ENCODE assay signal across 8 cellular contexts in the genomic region with DNA sequence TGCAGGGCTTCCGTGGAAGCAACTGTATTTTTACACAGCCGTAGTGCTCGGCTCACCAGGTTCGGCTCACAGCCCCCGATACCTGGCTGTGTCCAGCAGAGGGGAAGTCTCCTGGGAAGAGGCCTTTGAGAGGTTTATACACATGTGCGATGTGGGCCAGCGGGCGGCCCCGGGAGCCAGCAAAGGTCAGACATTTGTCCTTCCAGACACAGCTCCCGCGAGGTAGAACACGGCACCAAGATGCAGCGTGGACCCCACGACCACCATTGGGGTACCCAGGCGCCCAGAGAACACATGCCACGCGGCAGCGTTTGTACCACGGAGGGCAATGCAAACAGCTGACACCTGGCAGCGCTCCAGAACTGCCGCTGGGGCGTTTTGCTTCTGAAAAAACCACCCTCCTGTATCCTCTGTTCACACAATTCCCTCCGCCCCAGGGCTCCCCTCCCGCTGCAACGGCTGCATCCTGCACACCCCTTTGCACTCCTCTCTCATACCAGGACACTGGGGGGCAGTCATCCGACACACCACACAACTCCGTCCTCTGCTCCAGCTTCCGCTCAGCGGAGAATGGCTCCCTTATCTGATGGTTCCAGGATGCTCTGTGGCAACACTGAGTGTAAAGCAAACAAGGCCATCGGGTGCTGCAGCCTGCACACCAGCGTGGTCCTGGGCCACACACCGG.
DNase-seq lines count a peak whose midpoint lies in the region; ATAC-seq, FAIRE-seq and TF ChIP-seq lines count a peak whose summit lies in the region.

No MANE protein-coding gene starts in this region.

- 41% methylated on average over 26 of the region's 32 CpGs for WGBS in A549 (ENCODE audit: missing lambda C conversion rate)

- H3K4me3 ChIP-seq in A549 = no peak overlapping the region

- CTCF ChIA-PET in A549 (lab: Yijun Ruan, JAX) = interaction anchor here (0.6 to 2.7 kb wide), 45 partner anchors 8 to 707 kb away, joined by 3 to 41 read pairs (median 4); partner anchors contain the start of gene AUH

- H3K4me2 ChIP-seq in A549 = peak overlapping the region; percentile 68

- TF ChIP-seq CTCF in A549 (IDR thresholded peaks at IDR 0.05) (peak; percentile 75), GM20000 (IDR thresholded peaks at IDR 0.05; ENCODE audit: extremely low read depth, missing control alignments) (peak; percentile 6)

- POLR2A ChIA-PET in A549 (lab: Yijun Ruan, JAX) = interaction anchor here (0.6 to 1.9 kb wide), 8 partner anchors 25 to 396 kb away, joined by 3 to 19 read pairs (median 4); partner anchors contain the start of gene NFIL3

- peaks cover 21% of the 10 kb centered on the region for H3K4me1 ChIP-seq in A549

- peak; percentile 67 for FAIRE-seq in A549 (lab: Jason Lieb, UNC)

- H3K9me3 ChIP-seq in A549 = no peaks in the 10 kb centered on the region

- H3K27ac ChIP-seq in A549 = peak overlapping the region; percentile 66 to 89

- peak; percentile 96 to 98 for ATAC-seq in A549
- ATAC-seq in activated CD4-positive, CD25-positive, alpha-beta regulatory T cell treated with anti-CD3 and anti-CD28 coated beads, Interleukin-2, amount 50 U/mL, for 24 hours = peak; percentile 56 to 72
- no peak for ATAC-seq in GM19351 (IDR thresholded peaks at IDR 0.05; ENCODE audit: unreplicated experiment)

- DNase-seq in A549 (ENCODE audit: low read depth in 1 of 2, low spot score in 1 of 2) (peak; percentile 77 to 91), GM20000 (ENCODE audit: low spot score) (peak; percentile 40), NCI-H2171 treated with DMSO at 0.1 percent for 48 hours (lab: John Stamatoyannopoulos, UW) (peak; percentile 84), cerebellum (ENCODE audit: low spot score) (peak; percentile 79), left kidney (ENCODE audit: low read depth, low spot score) (peak; percentile 91)
- DNase-seq in stimulated activated CD4-positive, alpha-beta T cell treated with anti-CD3 and anti-CD28 coated beads, Interleukin-1b, Interleukin-23, amount 100 ng/mL, for 24 hours (ENCODE audit: low read depth in 4 of 4, low spot score in 1 of 4) = peak; percentile 26 to 71 (median 42)

- TF ChIP-seq EP300 in A549 (IDR thresholded peaks at IDR 0.05) = no peak

- peak; percentile 91 to 96 for TF ChIP-seq RAD21 in A549 (conservative IDR thresholded peaks at IDR 0.05 in 1 of 2, IDR thresholded peaks at IDR 0.05 in 1 of 2)

- no peak for TF ChIP-seq POLR2A in A549 (IDR thresholded peaks at IDR 0.05; ENCODE audit: low read length)

TF ChIP-seq in A549, 52 proteins besides CTCF, POLR2A, EP300 and RAD21 (continues in another document):
- TF ChIP-seq HOXB13 (CRISPR knock-in tag; IDR thresholded peaks at IDR 0.05; ENCODE audit: low read depth) (no peak), MAFK (IDR thresholded peaks at IDR 0.05; ENCODE audit: partially characterized antibody) (no peak), FOSB (CRISPR knock-in tag; IDR thresholded peaks at IDR 0.05) (no peak), REST (IDR thresholded peaks at IDR 0.05) (no peak), ESRRA (IDR thresholded peaks at IDR 0.05; ENCODE audit: borderline replicate concordance, low read length) (no peak), CEBPB (IDR thresholded peaks at IDR 0.05) (peak in 1 of 2 experiments; percentile 83; a peak in 2 of 4 replicates), MYC (IDR thresholded peaks at IDR 0.05; ENCODE audit: borderline replicate concordance, low read length) (no peak), TP53 (CRISPR knock-in tag; IDR thresholded peaks at IDR 0.05) (no peak), SREBF2 (IDR thresholded peaks at IDR 0.05) (no peak), HOXA7 (CRISPR knock-in tag; IDR thresholded peaks at IDR 0.05) (no peak), NPAS2 (CRISPR knock-in tag; IDR thresholded peaks at IDR 0.05; ENCODE audit: borderline replicate concordance) (no peak), FOSL2 (IDR thresholded peaks at IDR 0.05) (no peak), FOSL2 (CRISPR knock-in tag; IDR thresholded peaks at IDR 0.05) (peak; percentile 29), ZFP36 (IDR thresholded peaks at IDR 0.05; ENCODE audit: borderline replicate concordance, partially characterized antibody) (no peak), EHMT2 (IDR thresholded peaks at IDR 0.05; ENCODE audit: low read depth) (no peak), HES2 (IDR thresholded peaks at IDR 0.05) (no peak), NFE2L2 (conservative IDR thresholded peaks at IDR 0.05; ENCODE audit: low read length) (no peak), RCOR1 (IDR thresholded peaks at IDR 0.05; ENCODE audit: low read depth, low read length) (no peak), CHD4 (IDR thresholded peaks at IDR 0.05; ENCODE audit: borderline replicate concordance) (no peak), JUN (IDR thresholded peaks at IDR 0.05) (0 out of 5 replicates have a peak, but pooled peaks of 1 of the 2 experiments have one; percentile 33), RARB (CRISPR knock-in tag; IDR thresholded peaks at IDR 0.05) (no peak), POLR2AphosphoS2 (conservative IDR thresholded peaks at IDR 0.05; ENCODE audit: low read length) (no peak), KDM1A (IDR thresholded peaks at IDR 0.05; ENCODE audit: low read depth) (no peak), HDAC2 (IDR thresholded peaks at IDR 0.05) (no peak), ATOH8 (CRISPR knock-in tag; IDR thresholded peaks at IDR 0.05; ENCODE audit: low read depth) (no peak), BCL3 (IDR thresholded peaks at IDR 0.05) (0 out of 3 replicates have a peak, but pooled peaks have one; percentile 34)
- TF ChIP-seq, protein P1, sequence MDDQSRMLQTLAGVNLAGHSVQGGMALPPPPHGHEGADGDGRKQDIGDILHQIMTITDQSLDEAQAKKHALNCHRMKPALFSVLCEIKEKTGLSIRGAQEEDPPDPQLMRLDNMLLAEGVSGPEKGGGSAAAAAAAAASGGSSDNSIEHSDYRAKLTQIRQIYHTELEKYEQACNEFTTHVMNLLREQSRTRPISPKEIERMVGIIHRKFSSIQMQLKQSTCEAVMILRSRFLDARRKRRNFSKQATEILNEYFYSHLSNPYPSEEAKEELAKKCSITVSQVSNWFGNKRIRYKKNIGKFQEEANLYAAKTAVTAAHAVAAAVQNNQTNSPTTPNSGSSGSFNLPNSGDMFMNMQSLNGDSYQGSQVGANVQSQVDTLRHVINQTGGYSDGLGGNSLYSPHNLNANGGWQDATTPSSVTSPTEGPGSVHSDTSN (IDR thresholded peaks at IDR 0.05) = no peak
- TF ChIP-seq, protein P2, sequence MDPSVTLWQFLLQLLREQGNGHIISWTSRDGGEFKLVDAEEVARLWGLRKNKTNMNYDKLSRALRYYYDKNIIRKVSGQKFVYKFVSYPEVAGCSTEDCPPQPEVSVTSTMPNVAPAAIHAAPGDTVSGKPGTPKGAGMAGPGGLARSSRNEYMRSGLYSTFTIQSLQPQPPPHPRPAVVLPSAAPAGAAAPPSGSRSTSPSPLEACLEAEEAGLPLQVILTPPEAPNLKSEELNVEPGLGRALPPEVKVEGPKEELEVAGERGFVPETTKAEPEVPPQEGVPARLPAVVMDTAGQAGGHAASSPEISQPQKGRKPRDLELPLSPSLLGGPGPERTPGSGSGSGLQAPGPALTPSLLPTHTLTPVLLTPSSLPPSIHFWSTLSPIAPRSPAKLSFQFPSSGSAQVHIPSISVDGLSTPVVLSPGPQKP (IDR thresholded peaks at IDR 0.05; ENCODE audit: low read depth, low read length) = no peak

Comparison
In these comparisons a context has a peak if more than half of its experiments do, and no peak if none do; other contexts are left out.
1. DNase-seq: peak in every context shown above with its lines; median percentile 91 in left kidney; 84 in A549; 84 in NCI-H2171 treated with DMSO at 0.1 percent for 48 hours; 79 in cerebellum; 42 in stimulated activated CD4-positive, alpha-beta T cell treated with anti-CD3 and anti-CD28 coated beads, Interleukin-1b, Interleukin-23, amount 100 ng/mL, for 24 hours; 40 in GM20000.